1 cellular context compared by ENCODE assay signal in genomic region chr19:50332014-50332263, GRCh38.
TF ChIP-seq lines count a peak whose summit lies in the region.

No MANE protein-coding gene starts in this region.

TF ChIP-seq in GM23338, 12 proteins besides CTCF, POLR2A, EP300 and RAD21 (continued from another document):
- TF ChIP-seq ZNF462 (CRISPR knock-in tag; IDR thresholded peaks at IDR 0.05): no peak
- no peak for TF ChIP-seq JUNB (IDR thresholded peaks at IDR 0.05; ENCODE audit: unreplicated experiment)
- no peak for TF ChIP-seq ZNF331 (CRISPR knock-in tag; IDR thresholded peaks at IDR 0.05; ENCODE audit: low read depth)
- no peak for TF ChIP-seq EZH2phosphoT487 (IDR thresholded peaks at IDR 0.05; ENCODE audit: unreplicated experiment)
- TF ChIP-seq CREB1 (CRISPR knock-in tag; IDR thresholded peaks at IDR 0.05; ENCODE audit: low read depth): no peak
